ENCODE assay signal across 8 cellular contexts in the genomic region with DNA sequence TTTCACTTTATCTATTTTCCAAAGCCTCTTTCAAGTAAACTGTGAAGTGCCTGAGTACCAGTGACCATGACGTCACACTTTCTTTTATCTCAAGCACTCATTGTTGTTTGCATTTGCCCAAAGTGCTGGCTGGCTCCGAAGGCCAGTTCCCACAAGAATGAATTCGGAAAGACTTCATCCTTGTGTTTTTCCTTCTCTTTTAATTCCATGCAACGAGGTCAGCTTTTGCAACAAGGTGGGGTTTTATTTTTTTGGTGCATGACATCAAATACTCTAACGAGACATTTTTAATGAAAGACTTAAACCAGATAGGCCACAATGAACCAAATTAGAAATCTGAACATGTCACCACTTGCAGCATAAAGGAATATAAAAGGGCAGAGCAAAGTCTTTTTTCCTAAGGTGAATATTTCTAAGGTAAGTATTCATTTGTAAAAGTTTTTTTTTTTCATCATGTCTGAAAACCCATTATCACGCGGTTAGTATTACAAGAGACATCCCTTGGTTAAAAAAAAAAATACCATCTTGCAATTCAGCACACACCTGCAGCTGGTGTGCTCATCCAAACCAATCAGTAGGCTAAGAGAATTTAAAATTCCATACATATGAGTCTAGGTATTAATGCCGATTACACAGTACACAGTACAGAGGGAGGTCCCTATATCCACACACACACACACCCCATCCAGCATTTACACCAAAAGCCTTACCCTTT. TPM values are rescaled to one million over a fixed set of nuclear protein-coding genes. Genes with fewer than 3 reads are reported as not detected.
DNase-seq lines count a peak whose midpoint lies in the region; ATAC-seq and TF ChIP-seq lines count a peak whose summit lies in the region.

No MANE protein-coding gene starts in this region.

- no peaks in the 10 kb centered on the region for H3K4me1 Mint-ChIP-seq in Caco-2 (ENCODE audit: low read depth, unreplicated experiment)
- H3K4me1 Mint-ChIP-seq in activated T-helper 1 cell treated with anti-CD3 and anti-CD28 coated beads, Interleukin-12 subunit alpha, Interleukin-12 subunit beta, Interleukin-2, Interleukin-4 antibody, amounts not matched to agents 30 ng/mL and 10 ng/mL and 1 ng/mL, durations not matched to agents 14 hours and 24 hours and 36 hours (ENCODE audit: low read depth), result peaks cover 56% of the 10 kb centered on the region

- H3K9me3 Mint-ChIP-seq in Caco-2 (ENCODE audit: unreplicated experiment), result no peaks in the 10 kb centered on the region
- no peaks in the 10 kb centered on the region for H3K9me3 Mint-ChIP-seq in activated T-helper 1 cell treated with anti-CD3 and anti-CD28 coated beads, Interleukin-12 subunit alpha, Interleukin-12 subunit beta, Interleukin-2, Interleukin-4 antibody, amounts not matched to agents 30 ng/mL and 10 ng/mL and 1 ng/mL, durations not matched to agents 14 hours and 24 hours and 36 hours

- peak overlapping the region; percentile 91 for H3K27ac Mint-ChIP-seq in Caco-2 (ENCODE audit: unreplicated experiment)
- H3K27ac Mint-ChIP-seq in activated T-helper 1 cell treated with anti-CD3 and anti-CD28 coated beads, Interleukin-12 subunit alpha, Interleukin-12 subunit beta, Interleukin-2, Interleukin-4 antibody, amounts not matched to agents 30 ng/mL and 10 ng/mL and 1 ng/mL, durations not matched to agents 14 hours and 24 hours and 36 hours, result peak overlapping the region; percentile 95

- ATAC-seq in HG03432 (IDR thresholded peaks at IDR 0.05; ENCODE audit: unreplicated experiment), result no peak

- H3K27me3 ChIP-seq in Caco-2 (replicated peaks; ENCODE audit: control insufficient read depth, insufficient read depth, low read length), result no peaks in the 10 kb centered on the region
- H3K27me3 ChIP-seq in thymus (ENCODE audit: control insufficient read depth, insufficient read depth), result no peaks in the 10 kb centered on the region

- no TSS peak for BruUV-seq in Caco-2 (replicated peaks; lab: Mats Ljungman, UMichigan)

- 11% methylated on average over 8 of the region's 8 CpGs for WGBS in thymus

- H3K27me3 Mint-ChIP-seq in Caco-2 (ENCODE audit: insufficient read depth, unreplicated experiment), result no peaks in the 10 kb centered on the region
- no peaks in the 10 kb centered on the region for H3K27me3 Mint-ChIP-seq in activated T-helper 1 cell treated with anti-CD3 and anti-CD28 coated beads, Interleukin-12 subunit alpha, Interleukin-12 subunit beta, Interleukin-2, Interleukin-4 antibody, amounts not matched to agents 30 ng/mL and 10 ng/mL and 1 ng/mL, durations not matched to agents 14 hours and 24 hours and 36 hours (ENCODE audit: insufficient read depth)

- DNase-seq in Caco-2 (no peak), NCI-H226 (no peak), islet precursor cell (no peak)
- DNase-seq in activated T-helper 1 cell treated with anti-CD3 and anti-CD28 coated beads, Interleukin-12 subunit alpha, Interleukin-12 subunit beta, Interleukin-2, Interleukin-4 antibody, amounts not matched to agents 30 ng/mL and 10 ng/mL and 1 ng/mL, durations not matched to agents 14 hours and 24 hours and 36 hours (ENCODE audit: low spot score), result no peak

- peak overlapping the region; percentile 95 for H3K4me3 Mint-ChIP-seq in Caco-2 (ENCODE audit: unreplicated experiment)
- H3K4me3 Mint-ChIP-seq in activated T-helper 1 cell treated with anti-CD3 and anti-CD28 coated beads, Interleukin-12 subunit alpha, Interleukin-12 subunit beta, Interleukin-2, Interleukin-4 antibody, amounts not matched to agents 30 ng/mL and 10 ng/mL and 1 ng/mL, durations not matched to agents 14 hours and 24 hours and 36 hours, result peak overlapping the region; percentile 93

- peak overlapping the region; percentile 96 for H3K4me3 ChIP-seq in Caco-2 (ENCODE audit: low read depth, low read length)
- H3K4me3 ChIP-seq in iPS-18c (ENCODE audit: insufficient read depth, low read depth, low read length), result peak overlapping the region; percentile 92
- H3K4me3 ChIP-seq in thymus (ENCODE audit: low read length), result peak overlapping the region; percentile 92

- intact Hi-C loops in Caco-2 (cut with micrococcal nuclease; ENCODE audit: unreplicated experiment), result loop anchor here (2.0 to 5.0 kb wide), 3 partner anchors 32 to 84 kb away; no protein-coding TSS in a partner anchor
- intact Hi-C loops in activated T-helper 1 cell treated with anti-CD3 and anti-CD28 coated beads, Interleukin-12 subunit alpha, Interleukin-12 subunit beta, Interleukin-2, Interleukin-4 antibody, amounts not matched to agents 30 ng/mL and 10 ng/mL and 1 ng/mL, durations not matched to agents 14 hours and 24 hours and 36 hours (cut with micrococcal nuclease), result no loop called here

- H3K9me3 ChIP-seq in Caco-2 (no peaks in the 10 kb centered on the region), KOPT-K1 (ENCODE audit: insufficient read depth, low read length, poor library complexity, severe bottlenecking) (no peaks in the 10 kb centered on the region), iPS-18c (ENCODE audit: control insufficient read depth, insufficient read depth, low read length) (no peaks in the 10 kb centered on the region), thymus (ENCODE audit: control insufficient read depth) (no peaks in the 10 kb centered on the region)

- no peak for TF ChIP-seq CTCF in Caco-2 (IDR thresholded peaks at IDR 0.05; ENCODE audit: insufficient read depth in 1 of 2, low read depth in 1 of 2, low read length in 1 of 2, severe bottlenecking in 1 of 2, unreplicated experiment in 1 of 2)

- H3K36me3 ChIP-seq in Caco-2 (ENCODE audit: control insufficient read depth, insufficient read depth, low read length), result no peaks in the 10 kb centered on the region; the same call in 1 of the 2 replicates
- peaks cover 59% of the 10 kb centered on the region for H3K36me3 ChIP-seq in KOPT-K1 (ENCODE audit: insufficient read depth, low read length)
- H3K36me3 ChIP-seq in thymus (ENCODE audit: control insufficient read depth, insufficient read depth), result no peaks in the 10 kb centered on the region

- H3K27ac ChIP-seq in KOPT-K1 (ENCODE audit: low read depth, low read length, poor library complexity, severe bottlenecking) (peak overlapping the region; percentile 98), thymus (ENCODE audit: low read depth) (peak overlapping the region; percentile 80)

- peaks cover 6% of the 10 kb centered on the region for H3K4me1 ChIP-seq in Caco-2
- H3K4me1 ChIP-seq in thymus (ENCODE audit: control insufficient read depth, insufficient read depth, low read length), result peaks cover 23% of the 10 kb centered on the region

- CTCF ChIA-PET in Caco-2 (lab: Charles Lee), result no interaction called here

- POLR2A ChIA-PET in Caco-2 (lab: Charles Lee), result no interaction called here

- peaks cover 74% of the 10 kb centered on the region for H3K36me3 Mint-ChIP-seq in Caco-2 (ENCODE audit: insufficient read depth, unreplicated experiment)
- peaks cover 29% of the 10 kb centered on the region for H3K36me3 Mint-ChIP-seq in activated T-helper 1 cell treated with anti-CD3 and anti-CD28 coated beads, Interleukin-12 subunit alpha, Interleukin-12 subunit beta, Interleukin-2, Interleukin-4 antibody, amounts not matched to agents 30 ng/mL and 10 ng/mL and 1 ng/mL, durations not matched to agents 14 hours and 24 hours and 36 hours (ENCODE audit: low read depth)

RNA-seq across cellular contexts. Expression of gene ARL4C, which starts 2.4 kb away (rescaled TPM):
- 76.0 and 81.2 TPM in 2 replicates for total RNA-seq in Caco-2 (2022)
- total RNA-seq in activated T-helper 1 cell treated with anti-CD3 and anti-CD28 coated beads, Interleukin-12 subunit alpha, Interleukin-12 subunit beta, Interleukin-2, Interleukin-4 antibody, amounts not matched to agents 30 ng/mL and 10 ng/mL and 1 ng/mL, durations not matched to agents 14 hours and 24 hours and 36 hours, result 66.3 and 68.5 TPM in 2 replicates
- 59.9 TPM for polyA plus RNA-seq in thymus
